In the genomic region with DNA sequence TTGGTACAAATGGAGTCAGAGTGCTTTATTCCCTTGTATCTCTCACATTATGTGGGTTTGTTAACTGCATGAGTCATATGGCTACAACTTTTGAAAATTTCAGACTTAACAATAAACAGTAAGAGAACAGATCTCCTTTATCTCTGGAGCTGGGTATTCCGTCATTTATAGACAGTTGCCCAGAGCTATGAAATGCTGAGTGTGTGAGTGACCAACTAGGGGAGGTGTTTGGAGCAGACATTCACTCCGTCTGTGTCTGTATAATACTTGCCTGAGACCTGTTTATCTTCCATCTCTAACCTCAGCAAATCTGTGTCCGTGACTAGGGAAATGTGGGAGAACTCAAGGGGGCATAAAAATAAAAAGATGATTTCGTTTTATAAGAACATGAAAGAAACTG, we compare ENCODE assay signal across 13 cellular contexts.
A peak's percentile ranks its signal among the peaks of the same experiment; 100 is the strongest.
DNase-seq lines count a peak whose midpoint lies in the region; ATAC-seq and TF ChIP-seq lines count a peak whose summit lies in the region.
"Had no signal": no experiment of that assay in that cellular context is flagged by ENCODE, and none has a peak within 500 bp of the region (broad histone marks: within the 10 kb centered on the region; RNA-seq: fewer than 3 reads in every experiment).

No MANE protein-coding gene starts in this region.

- H3K79me2 ChIP-seq in PC-3 (ENCODE audit: low read length): no peaks in the 10 kb centered on the region

- TF ChIP-seq CTCF in PC-3 (conservative IDR thresholded peaks at IDR 0.05; ENCODE audit: low read depth, low read length) (no peak), epithelial cell of esophagus (IDR thresholded peaks at IDR 0.05; ENCODE audit: insufficient read depth, low read depth, low read length, missing control alignments) (no peak), neural crest cell (conservative IDR thresholded peaks at IDR 0.05) (no peak)

- BruUV-seq in PC-3 (replicated peaks; lab: Mats Ljungman, UMichigan): no TSS peak

- H3K4me3 ChIP-seq in PC-3 (ENCODE audit: low read length) (no peak overlapping the region), epithelial cell of esophagus (ENCODE audit: low read length) (no peak overlapping the region)
- H3K4me3 ChIP-seq: heart right ventricle had no signal

- peak; percentile 14 for DNase-seq in AG20443 (ENCODE audit: low spot score)
- peak; percentile 100 for DNase-seq in PC-3
- peak; percentile 57 for DNase-seq in epithelial cell of esophagus (ENCODE audit: low read depth)
- no peak for DNase-seq in neural crest cell (ENCODE audit: low read depth, low spot score)
- no peak for DNase-seq in mucosa of gallbladder (ENCODE audit: low spot score)
- no peak for DNase-seq in activated naive CD4-positive, alpha-beta T cell treated with anti-CD3 and anti-CD28 coated beads, Interleukin-2, amount 50 U/mL, for 16 hours
- DNase-seq: aorta; effector memory CD8-positive, alpha-beta T cell; heart right ventricle; NCI-H1436 treated with DMSO at 0.1 percent for 48 hours had no signal

- ATAC-seq in PC-3: peak; percentile 82
- ATAC-seq in GM21528 (IDR thresholded peaks at IDR 0.05; ENCODE audit: low FRiP score, unreplicated experiment): no peak
- no peak for ATAC-seq in HG03108 (IDR thresholded peaks at IDR 0.05; ENCODE audit: unreplicated experiment)
- ATAC-seq: effector memory CD8-positive, alpha-beta T cell; left lobe of liver had no signal

- H3K36me3 ChIP-seq in PC-3 (ENCODE audit: low read depth, low read length): no peaks in the 10 kb centered on the region
- H3K36me3 ChIP-seq: heart right ventricle had no signal

- H3K4me1 ChIP-seq in PC-3 (ENCODE audit: insufficient read depth, low read length): peaks cover 48% of the 10 kb centered on the region

- peaks cover 48% of the 10 kb centered on the region for H3K4me1 Mint-ChIP-seq in neural crest cell

- POLR2A ChIA-PET in PC-3 (lab: Charles Lee; ENCODE audit: unreplicated experiment): interaction anchor here (0.5 to 1.2 kb wide), 5 partner anchors 79 to 904 kb away, joined by 3 to 8 read pairs (median 3); no protein-coding TSS in a partner anchor

- no peaks in the 10 kb centered on the region for H3K27me3 Mint-ChIP-seq in neural crest cell (ENCODE audit: low read depth)

- H3F3A ChIP-seq in PC-3 (ENCODE audit: low read length, unreplicated experiment): peaks cover 12% of the 10 kb centered on the region

- H3K9me3 ChIP-seq in PC-3 (ENCODE audit: low read length): no peaks in the 10 kb centered on the region
- H3K9me3 ChIP-seq: heart right ventricle had no signal

- no peaks in the 10 kb centered on the region for H4K20me1 ChIP-seq in PC-3 (ENCODE audit: low read length)

- peak overlapping the region; percentile 55 for H3K9ac ChIP-seq in PC-3 (ENCODE audit: low read length)

- no peaks in the 10 kb centered on the region for H3K9me2 ChIP-seq in PC-3 (replicated peaks; ENCODE audit: low read length)

- CTCF ChIA-PET in PC-3 (lab: Charles Lee): interaction anchor here (0.5 to 1.3 kb wide), 6 partner anchors 21 to 899 kb away, joined by 3 to 11 read pairs (median 4); no protein-coding TSS in a partner anchor

- H3K4me3 Mint-ChIP-seq in neural crest cell: peak overlapping the region; percentile 57
- H3K4me3 Mint-ChIP-seq: effector memory CD8-positive, alpha-beta T cell had no signal

- intact Hi-C loops in PC-3 (cut with micrococcal nuclease): loop anchor here (1.0 to 2.0 kb wide), 2 partner anchors 98 to 848 kb away; no protein-coding TSS in a partner anchor

- peak overlapping the region; percentile 43 for H3K27ac Mint-ChIP-seq in neural crest cell (ENCODE audit: unreplicated experiment)
- H3K27ac Mint-ChIP-seq: effector memory CD8-positive, alpha-beta T cell had no signal

- H2AFZ ChIP-seq in PC-3 (ENCODE audit: low read length): peak overlapping the region; percentile 1

- H3K9me3 Mint-ChIP-seq in neural crest cell: peaks cover 2% of the 10 kb centered on the region
- H3K9me3 Mint-ChIP-seq: effector memory CD8-positive, alpha-beta T cell had no signal

- no peaks in the 10 kb centered on the region for H3K36me3 Mint-ChIP-seq in neural crest cell (ENCODE audit: low read depth)

- peak overlapping the region; percentile 43 for H3K4me2 ChIP-seq in PC-3 (ENCODE audit: low read length)

- H3K27me3 ChIP-seq in PC-3 (ENCODE audit: low read length): no peaks in the 10 kb centered on the region

- peak overlapping the region; percentile 78 for H3K27ac ChIP-seq in PC-3 (ENCODE audit: low read length)
- H3K27ac ChIP-seq: heart right ventricle had no signal

Comparison
In these comparisons a context has a peak if more than half of its experiments do, and no peak if none do; other contexts are left out.
1. DNase-seq: peak in AG20443 (single experiment), PC-3 (single experiment) and epithelial cell of esophagus (single experiment); none in neural crest cell (single experiment), mucosa of gallbladder (single experiment) and activated naive CD4-positive, alpha-beta T cell treated with anti-CD3 and anti-CD28 coated beads, Interleukin-2, amount 50 U/mL, for 16 hours (single experiment).